Comparison of ENCODE assay signal across 8 cellular contexts in the genomic region with DNA sequence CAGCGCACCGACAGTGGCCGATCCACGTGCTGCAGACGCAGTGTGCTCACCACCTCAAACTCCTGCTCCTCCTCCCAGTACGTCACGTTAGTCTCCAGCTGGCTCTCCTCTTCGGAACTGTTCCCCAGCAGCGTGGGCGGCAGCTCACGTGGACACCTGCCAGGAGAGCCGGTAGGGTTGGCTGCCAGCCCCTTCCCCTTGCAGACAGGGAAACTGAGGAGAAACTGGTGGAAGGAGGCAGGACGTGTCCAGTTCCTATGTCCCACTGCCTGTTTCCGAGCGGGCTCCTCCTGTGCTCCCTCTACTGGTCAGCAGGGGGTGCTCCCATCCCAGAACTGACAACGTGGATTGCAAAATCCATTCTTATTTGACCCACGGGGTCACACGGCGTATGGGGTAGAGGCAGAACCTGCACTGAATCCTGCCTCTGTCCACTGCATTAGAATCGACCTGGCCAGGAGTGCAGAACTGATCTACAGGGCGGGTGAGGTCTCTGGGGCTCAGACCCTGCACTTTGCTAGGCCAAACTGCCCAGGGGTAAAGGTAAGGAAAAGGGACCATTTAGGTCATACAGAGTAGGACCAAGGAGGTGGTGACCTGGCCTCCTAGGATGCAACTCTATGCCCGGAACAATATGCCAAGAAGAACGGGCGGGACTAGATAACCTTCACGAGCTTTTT. TPM values are rescaled to one million over a fixed set of nuclear protein-coding genes. Genes with fewer than 3 reads are reported as not detected.
DNase-seq lines count a peak whose midpoint lies in the region; ATAC-seq and TF ChIP-seq lines count a peak whose summit lies in the region.

No MANE protein-coding gene starts in this region.

- peak overlapping the region; percentile 40 for H3K18ac ChIP-seq in neuronal stem cell (ENCODE audit: low read length)

- no peaks in the 10 kb centered on the region for H3K27me3 Mint-ChIP-seq in activated T-cell treated with anti-CD3 and anti-CD28 coated beads, Interleukin-2, amount 50 U/mL, for 4 hours (ENCODE audit: low read depth)

- peak; percentile 60 to 70 for ATAC-seq in activated T-cell treated with anti-CD3 and anti-CD28 coated beads, Interleukin-2, amount 50 U/mL, for 4 hours
- no peak for ATAC-seq in HG03378 (IDR thresholded peaks at IDR 0.05; ENCODE audit: unreplicated experiment)

- no peaks in the 10 kb centered on the region for H3K27me3 ChIP-seq in neuronal stem cell (ENCODE audit: control insufficient read depth in 3 of 3, insufficient read depth in 3 of 3, low read depth in 1 of 3, low read length in 3 of 3)
- H3K27me3 ChIP-seq in tibial artery, result no peaks in the 10 kb centered on the region

- no peak overlapping the region for H3K4me3 Mint-ChIP-seq in activated T-cell treated with anti-CD3 and anti-CD28 coated beads, Interleukin-2, amount 50 U/mL, for 4 hours

- intact Hi-C loops in tibial artery (cut with DNase I; ENCODE audit: low total_unique reads), result loop anchor here (2.0 to 5.0 kb wide), 2 partner anchors 32 to 89 kb away; no protein-coding TSS in a partner anchor

- H3K4me2 ChIP-seq in neuronal stem cell (ENCODE audit: insufficient read depth, low read length, poor library complexity, severe bottlenecking), result no peak overlapping the region

- DNase-seq in DMS53 (lab: John Stamatoyannopoulos, UW), result peak; percentile 85
- DNase-seq in HCEC 1CT, result peak; percentile 74
- DNase-seq in NOMO-1 (lab: John Stamatoyannopoulos, UW; ENCODE audit: unreplicated experiment in 2 of 2), result peak; percentile 79 to 82
- peak; percentile 12 for DNase-seq in activated T-cell treated with anti-CD3 and anti-CD28 coated beads, Interleukin-2, amount 50 U/mL, for 4 hours
- DNase-seq in fibroblast of pulmonary artery (ENCODE audit: low read depth), result peak; percentile 82
- peak; percentile 62 for DNase-seq in neuronal stem cell (ENCODE audit: low spot score)
- peak; percentile 82 to 90 for DNase-seq in tibial artery

- peak overlapping the region; percentile 27 for H2AK5ac ChIP-seq in neuronal stem cell (ENCODE audit: low read depth, low read length)

- H3K9ac ChIP-seq in neuronal stem cell (ENCODE audit: low read depth, low read length, poor library complexity), result peak overlapping the region; percentile 79

- H3K4me1 Mint-ChIP-seq in activated T-cell treated with anti-CD3 and anti-CD28 coated beads, Interleukin-2, amount 50 U/mL, for 4 hours (ENCODE audit: low read depth), result no peaks in the 10 kb centered on the region

- H2BK5ac ChIP-seq in neuronal stem cell (ENCODE audit: low read length), result no peak overlapping the region

- peak; percentile 99 for TF ChIP-seq CTCF in fibroblast of pulmonary artery (IDR thresholded peaks at IDR 0.05; ENCODE audit: low read length, missing control alignments)
- TF ChIP-seq CTCF in tibial artery (IDR thresholded peaks at IDR 0.05), result peak; percentile 94 to 97

- peaks cover 4 to 8% of the 10 kb centered on the region in 2 donors for H3K4me1 ChIP-seq in neuronal stem cell (ENCODE audit: control insufficient read depth in 2 of 2, insufficient read depth in 1 of 2, low read depth in 1 of 2, low read length in 2 of 2)
- peaks cover 0 to 57% (median 53%) of the 10 kb centered on the region in 4 donors for H3K4me1 ChIP-seq in tibial artery

- no peaks in the 10 kb centered on the region for H3K79me1 ChIP-seq in neuronal stem cell (ENCODE audit: low read depth, low read length)

- H3K14ac ChIP-seq in neuronal stem cell (ENCODE audit: low read length), result no peak overlapping the region

- H2AFZ ChIP-seq in neuronal stem cell (ENCODE audit: low read length), result peak overlapping the region; percentile 53

- no CpG with 5 or more reads among the region's 25 CpGs for WGBS in neuronal stem cell (ENCODE audit: extremely low coverage in 2 of 2, insufficient read length in 2 of 2, insufficient replicate concordance in 1 of 2), 2 donors

- H3K9me3 Mint-ChIP-seq in activated T-cell treated with anti-CD3 and anti-CD28 coated beads, Interleukin-2, amount 50 U/mL, for 4 hours, result no peaks in the 10 kb centered on the region

- H2BK15ac ChIP-seq in neuronal stem cell (ENCODE audit: low read length), result peak overlapping the region; percentile 8

- H3K4me3 ChIP-seq in fibroblast of pulmonary artery (replicated peaks; ENCODE audit: low read depth, low read length), result no peak overlapping the region
- peak overlapping the region in 1 of 2 donors; percentile 58 for H3K4me3 ChIP-seq in neuronal stem cell (ENCODE audit: low read length in 2 of 2)
- H3K4me3 ChIP-seq in tibial artery, result no peak overlapping the region

- no peak overlapping the region for H2BK120ac ChIP-seq in neuronal stem cell (ENCODE audit: low read depth, low read length)

- peak overlapping the region; percentile 25 for H3K23ac ChIP-seq in neuronal stem cell (ENCODE audit: low read depth, low read length, poor library complexity)

- no peak overlapping the region for H3K27ac ChIP-seq in neuronal stem cell (replicated peaks; ENCODE audit: low read length)
- H3K27ac ChIP-seq in tibial artery, result peak overlapping the region; percentile 89 to 98

- peak overlapping the region; percentile 30 for H2BK12ac ChIP-seq in neuronal stem cell (ENCODE audit: low read length)

- no peaks in the 10 kb centered on the region for H3K36me3 Mint-ChIP-seq in activated T-cell treated with anti-CD3 and anti-CD28 coated beads, Interleukin-2, amount 50 U/mL, for 4 hours (ENCODE audit: insufficient read depth)

- peaks cover 0 to 3% of the 10 kb centered on the region in 2 donors for H3K36me3 ChIP-seq in neuronal stem cell (replicated peaks in 1 of 2; ENCODE audit: control insufficient read depth in 2 of 2, insufficient read depth in 2 of 2, low read length in 2 of 2)
- H3K36me3 ChIP-seq in tibial artery, result peaks cover 86 to 96% (median 92%) of the 10 kb centered on the region in 3 donors

- H3K4ac ChIP-seq in neuronal stem cell (ENCODE audit: low read length), result peak overlapping the region; percentile 6

- no peak overlapping the region for H4K91ac ChIP-seq in neuronal stem cell (ENCODE audit: low read depth, low read length, poor library complexity)

- H4K8ac ChIP-seq in neuronal stem cell (ENCODE audit: low read depth, low read length), result peak overlapping the region; percentile 53

- no peaks in the 10 kb centered on the region for H3K9me3 ChIP-seq in neuronal stem cell (replicated peaks in 1 of 2; ENCODE audit: control insufficient read depth in 2 of 2, insufficient read depth in 1 of 2, low read depth in 1 of 2, low read length in 2 of 2)
- H3K9me3 ChIP-seq in tibial artery, result no peaks in the 10 kb centered on the region

RNA-seq across cellular contexts. Expression of gene PDGFRB, which starts 25.7 kb away (rescaled TPM):
- under 1 TPM; 0.19 to 0.40 (median 0.37) TPM for total RNA-seq in activated T-cell treated with anti-CD3 and anti-CD28 coated beads, Interleukin-2, amount 50 U/mL, for 4 hours
- polyA plus RNA-seq in neuronal stem cell (2013, experiment 1 of 2), result 11.0 TPM
- 11.2 TPM for polyA plus RNA-seq in neuronal stem cell (2013, experiment 2 of 2)

RNA-seq across cellular contexts. Expression of gene CDX1, which starts 36.6 kb away (rescaled TPM):
- total RNA-seq in activated T-cell treated with anti-CD3 and anti-CD28 coated beads, Interleukin-2, amount 50 U/mL, for 4 hours, result under 1 TPM in 1 of 3 donors, not detected in 2; 0.13 TPM
- 0.10 TPM for polyA plus RNA-seq in neuronal stem cell (2013, experiment 1 of 2)
- 0.10 TPM for polyA plus RNA-seq in neuronal stem cell (2013, experiment 2 of 2)

RNA-seq across cellular contexts. Expression of gene CSF1R, which starts 43.6 kb away (rescaled TPM):
- total RNA-seq in activated T-cell treated with anti-CD3 and anti-CD28 coated beads, Interleukin-2, amount 50 U/mL, for 4 hours, result under 1 TPM; 0.10 to 0.46 (median 0.26) TPM
- not detected for polyA plus RNA-seq in neuronal stem cell (2013, experiment 1 of 2)
- polyA plus RNA-seq in neuronal stem cell (2013, experiment 2 of 2), result not detected

RNA-seq across cellular contexts. Expression of gene SLC6A7, which starts 59.9 kb away (rescaled TPM):
- not detected for total RNA-seq in activated T-cell treated with anti-CD3 and anti-CD28 coated beads, Interleukin-2, amount 50 U/mL, for 4 hours
- not detected for polyA plus RNA-seq in neuronal stem cell (2013, experiment 1 of 2)
- 0.01 TPM for polyA plus RNA-seq in neuronal stem cell (2013, experiment 2 of 2)

Comparison
In these comparisons a context has a peak if more than half of its experiments do, and no peak if none do; other contexts are left out.
1. DNase-seq: peak in every context shown above with its lines; median percentile 86 in tibial artery; 85 in DMS53; 82 in fibroblast of pulmonary artery; 80 in NOMO-1; 74 in HCEC 1CT; 62 in neuronal stem cell; 12 in activated T-cell treated with anti-CD3 and anti-CD28 coated beads, Interleukin-2, amount 50 U/mL, for 4 hours.